In the genomic region with DNA sequence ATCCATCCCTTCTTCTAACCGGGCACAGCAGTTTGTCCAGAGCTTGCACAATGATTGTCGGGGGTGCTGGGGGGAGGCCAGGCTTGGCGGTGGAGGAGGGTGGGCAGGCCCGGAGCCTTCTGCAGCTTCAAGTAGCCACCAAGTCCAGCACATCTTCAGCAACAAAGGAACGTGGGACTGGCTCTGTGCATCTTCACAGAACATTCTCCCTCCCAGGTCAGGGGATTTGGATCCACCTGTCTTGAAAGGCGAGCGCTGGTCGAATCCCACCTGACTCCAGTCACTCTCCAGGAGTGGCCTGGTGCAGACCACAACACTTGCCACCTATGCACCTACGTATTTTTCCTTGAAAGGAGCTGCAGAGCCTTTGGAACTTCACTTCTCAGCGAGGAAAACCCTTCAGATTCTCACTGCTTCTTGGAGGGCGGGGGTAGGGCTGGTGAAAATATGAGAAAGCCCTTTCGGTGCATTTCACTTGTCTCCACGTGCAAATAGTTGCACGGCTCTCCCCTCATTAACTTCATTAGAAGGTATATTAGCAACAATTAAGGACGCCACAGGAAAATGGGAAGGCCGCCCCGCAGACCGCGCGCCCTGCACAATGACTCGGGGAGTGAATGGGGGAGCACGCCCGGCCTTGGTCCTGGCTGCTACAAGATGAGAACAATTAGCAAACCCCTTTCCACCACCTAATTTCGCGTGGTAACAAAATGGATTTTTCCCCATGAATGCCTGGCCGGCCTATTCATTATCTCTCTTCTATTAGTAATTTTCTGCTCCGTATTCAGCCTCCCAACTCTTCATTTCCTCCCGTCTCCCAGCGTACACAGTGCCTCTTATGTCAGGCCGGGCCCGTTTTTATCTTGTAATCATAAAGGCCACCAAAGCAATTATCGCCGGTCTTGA, we compare ENCODE assay signal across 17 cellular contexts.
A peak's percentile ranks its signal among the peaks of the same experiment; 100 is the strongest.
DNase-seq lines count a peak whose midpoint lies in the region; ATAC-seq, FAIRE-seq and TF ChIP-seq lines count a peak whose summit lies in the region.
"Had no signal": no experiment of that assay in that cellular context is flagged by ENCODE, and none has a peak within 500 bp of the region (broad histone marks: within the 10 kb centered on the region; RNA-seq: fewer than 3 reads in every experiment).

No MANE protein-coding gene starts in this region.

- H3K9ac ChIP-seq in SK-N-SH = no peak overlapping the region
- peak overlapping the region; percentile 54; the same call in 1 of the 2 replicates for H3K9ac ChIP-seq in ES-I3 (ENCODE audit: low read depth, low read length)
- H3K9ac ChIP-seq in H1 (replicated peaks in 1 of 4; ENCODE audit: extremely low read depth in 1 of 4, low read depth in 3 of 4, low read length in 3 of 4) = no peak overlapping the region

- H3K56ac ChIP-seq in H1 (replicated peaks; ENCODE audit: insufficient read length, low read depth, low read length) = no peak overlapping the region

- no peak overlapping the region for H4K8ac ChIP-seq in H1 (ENCODE audit: extremely low read depth, insufficient read depth, low read length)

- no peak overlapping the region for H3K23ac ChIP-seq in H1 (ENCODE audit: insufficient read length)

- no peaks in the 10 kb centered on the region for H3K27me3 ChIP-seq in SK-N-SH (ENCODE audit: insufficient read depth)
- H3K27me3 ChIP-seq in H1 (replicated peaks in 1 of 4; ENCODE audit: control insufficient read depth in 3 of 4, extremely low read depth in 1 of 4, insufficient read depth in 3 of 4, low read length in 3 of 4) = peaks cover 73 to 96% (median 88%) of the 10 kb centered on the region in 4 experiments
- H3K27me3 ChIP-seq in neuron (ENCODE audit: insufficient read depth, low read length) = no peaks in the 10 kb centered on the region

- H3K18ac ChIP-seq in H1 (ENCODE audit: extremely low read depth, low read length) = no peak overlapping the region

- TF ChIP-seq EP300 in SK-N-SH (IDR thresholded peaks at IDR 0.05; ENCODE audit: borderline replicate concordance in 1 of 2, low read depth in 1 of 2, low read length in 1 of 2) = no peak
- no peak for TF ChIP-seq EP300 in H1 (IDR thresholded peaks at IDR 0.05; ENCODE audit: borderline replicate concordance in 1 of 2, low read depth in 2 of 2, low read length in 2 of 2)

- H3K4me1 ChIP-seq in SK-N-SH (ENCODE audit: control insufficient read depth in 1 of 2, insufficient read depth in 2 of 2, low read depth in 1 of 2, low read length in 1 of 2) (peaks cover 0 to 7% of the 10 kb centered on the region in 2 experiments; a peak in 2 of 4 replicates), ES-I3 (ENCODE audit: insufficient read depth, low read length) (peaks cover 12% of the 10 kb centered on the region; the same call in 1 of the 2 replicates), H1 (replicated peaks in 1 of 4; ENCODE audit: control insufficient read depth in 3 of 4, insufficient read depth in 4 of 4, low read length in 3 of 4) (peaks cover 7 to 26% (median 11%) of the 10 kb centered on the region in 4 experiments), neuron (ENCODE audit: insufficient read depth, low read length) (peaks cover 70% of the 10 kb centered on the region)

- H2AK5ac ChIP-seq in H1 (ENCODE audit: low read depth, low read length) = no peak overlapping the region

- no peaks in the 10 kb centered on the region for H3K9me3 Mint-ChIP-seq in activated T-helper 17 cell treated with anti-CD3 and anti-CD28 coated beads, Interleukin-2, amount 50 U/mL, for 72 hours
- H3K9me3 Mint-ChIP-seq: activated naive CD8-positive, alpha-beta T cell treated with anti-CD3 and anti-CD28 coated beads for 36 hours; dendritic cell treated with granulocyte-macrophage colony-stimulating factor and Interleukin-4, amounts not matched to agents 40 ng/mL and 50 ng/mL, for 4 days; IgD-negative memory B cell had no signal

- H3K79me2 ChIP-seq in SK-N-SH (ENCODE audit: insufficient read depth) (no peaks in the 10 kb centered on the region), H1 (ENCODE audit: control insufficient read depth in 1 of 2, insufficient read depth in 2 of 2, low read length in 2 of 2) (no peaks in the 10 kb centered on the region)

- no peaks in the 10 kb centered on the region for H3K79me1 ChIP-seq in H1 (ENCODE audit: low read depth, low read length)

- H3K4me3 Mint-ChIP-seq in activated T-helper 17 cell treated with anti-CD3 and anti-CD28 coated beads, Interleukin-2, amount 50 U/mL, for 72 hours = no peak overlapping the region
- H3K4me3 Mint-ChIP-seq: activated naive CD8-positive, alpha-beta T cell treated with anti-CD3 and anti-CD28 coated beads for 36 hours; dendritic cell treated with granulocyte-macrophage colony-stimulating factor and Interleukin-4, amounts not matched to agents 40 ng/mL and 50 ng/mL, for 4 days; IgD-negative memory B cell had no signal

- TF ChIP-seq RAD21 in SK-N-SH (IDR thresholded peaks at IDR 0.05; ENCODE audit: low read length) = no peak
- TF ChIP-seq RAD21 in H1 (IDR thresholded peaks at IDR 0.05 in 1 of 2, conservative IDR thresholded peaks at IDR 0.05 in 1 of 2; ENCODE audit: low read depth in 2 of 2, low read length in 2 of 2) = no peak

- no peak overlapping the region for H3K27ac Mint-ChIP-seq in activated T-helper 17 cell treated with anti-CD3 and anti-CD28 coated beads, Interleukin-2, amount 50 U/mL, for 72 hours
- H3K27ac Mint-ChIP-seq: activated naive CD8-positive, alpha-beta T cell treated with anti-CD3 and anti-CD28 coated beads for 36 hours; dendritic cell treated with granulocyte-macrophage colony-stimulating factor and Interleukin-4, amounts not matched to agents 40 ng/mL and 50 ng/mL, for 4 days; IgD-negative memory B cell had no signal

- POLR2A ChIA-PET in SK-N-SH (lab: Yijun Ruan, JAX) (no interaction called here), H1 (lab: Charles Lee; ENCODE audit: partially characterized antibody) (interaction anchor here (1.1 to 1.6 kb wide), 2 partner anchors 8 to 10 kb away, joined by 3 to 5 read pairs; no protein-coding TSS in a partner anchor)

- no peak overlapping the region for H3K14ac ChIP-seq in H1 (ENCODE audit: insufficient read length)

- no peak overlapping the region for H2BK12ac ChIP-seq in H1 (ENCODE audit: low read depth, low read length)

- H3K4me2 ChIP-seq in SK-N-SH = no peak overlapping the region
- peak overlapping the region; percentile 72 to 78 for H3K4me2 ChIP-seq in H1 (ENCODE audit: insufficient read depth in 1 of 2, low read depth in 2 of 2, low read length in 2 of 2)

- H2BK20ac ChIP-seq in H1 (ENCODE audit: low read length) = no peak overlapping the region

- no peaks in the 10 kb centered on the region for H3K9me2 ChIP-seq in SK-N-SH

- no peak overlapping the region for H3K27ac ChIP-seq in SK-N-SH (ENCODE audit: low read depth in 2 of 2, low read length in 1 of 2)
- H3K27ac ChIP-seq in H1 (ENCODE audit: low read depth, low read length) = no peak overlapping the region
- H3K27ac ChIP-seq: 22Rv1 had no signal

- FAIRE-seq in H1 (lab: Jason Lieb, UNC) = no peak

- TF ChIP-seq CTCF in SK-N-SH (IDR thresholded peaks at IDR 0.05) (no peak), H1 (IDR thresholded peaks at IDR 0.05; ENCODE audit: control extremely low read depth in 1 of 3, insufficient read depth in 1 of 3, low read depth in 1 of 3, low read length in 3 of 3) (no peak)

- no peaks in the 10 kb centered on the region for H3K9me3 ChIP-seq in SK-N-SH
- no peaks in the 10 kb centered on the region for H3K9me3 ChIP-seq in ES-I3 (ENCODE audit: control insufficient read depth, insufficient read depth, low read length)
- H3K9me3 ChIP-seq in H1 (ENCODE audit: insufficient read depth in 2 of 2, low read depth in 1 of 2, low read length in 1 of 2) = no peaks in the 10 kb centered on the region
- H3K9me3 ChIP-seq in neuron (ENCODE audit: low read length) = no peaks in the 10 kb centered on the region

- no peaks in the 10 kb centered on the region for H4K20me1 ChIP-seq in SK-N-SH (ENCODE audit: insufficient read depth)
- peaks cover 21 to 34% of the 10 kb centered on the region in 2 experiments for H4K20me1 ChIP-seq in H1 (replicated peaks in 1 of 2; ENCODE audit: control insufficient read depth in 1 of 2, insufficient read depth in 2 of 2, low read length in 2 of 2)

- H3K36me3 Mint-ChIP-seq in activated T-helper 17 cell treated with anti-CD3 and anti-CD28 coated beads, Interleukin-2, amount 50 U/mL, for 72 hours (ENCODE audit: low read depth) = no peaks in the 10 kb centered on the region
- H3K36me3 Mint-ChIP-seq: activated naive CD8-positive, alpha-beta T cell treated with anti-CD3 and anti-CD28 coated beads for 36 hours; IgD-negative memory B cell had no signal

- 83% methylated on average over 33 of the region's 33 CpGs for WGBS in SK-N-SH (ENCODE audit: low lambda C conversion rate)
- 6% methylated on average over 33 of the region's 33 CpGs; no CpG with 5 or more reads in 1 of the 2 experiments for WGBS in H1 (ENCODE audit: extremely low coverage in 1 of 2, insufficient coverage in 1 of 2, insufficient read length in 1 of 2, insufficient replicate concordance in 2 of 2, low coverage in 1 of 2, low lambda C conversion rate in 2 of 2, missing lambda C conversion rate in 1 of 2), 2 experiments

- TF ChIP-seq POLR2A in H1 (IDR thresholded peaks at IDR 0.05; ENCODE audit: control extremely low read depth in 1 of 2, low read depth in 2 of 2, low read length in 2 of 2) = no peak

- no peak overlapping the region for H4K5ac ChIP-seq in H1 (ENCODE audit: insufficient read length, low read depth, low read length)

- no peak overlapping the region for H3K4ac ChIP-seq in H1 (replicated peaks; ENCODE audit: insufficient read length, low read depth, low read length)

- H3K4me1 Mint-ChIP-seq in activated T-helper 17 cell treated with anti-CD3 and anti-CD28 coated beads, Interleukin-2, amount 50 U/mL, for 72 hours = no peaks in the 10 kb centered on the region

- peaks cover 8% of the 10 kb centered on the region for H3F3A ChIP-seq in SK-N-SH (replicated peaks; ENCODE audit: insufficient read depth)

- H3K36me3 ChIP-seq in SK-N-SH (replicated peaks in 1 of 2; ENCODE audit: control insufficient read depth in 1 of 2, insufficient read depth in 2 of 2, low read length in 1 of 2) (peaks cover 8 to 30% of the 10 kb centered on the region in 2 experiments), ES-I3 (ENCODE audit: insufficient read depth, low read length) (no peaks in the 10 kb centered on the region), H1 (ENCODE audit: control insufficient read depth in 2 of 4, insufficient read depth in 4 of 4, low read length in 3 of 4) (peaks cover 0 to 17% (median 0%) of the 10 kb centered on the region in 4 experiments; a peak in 1 of 8 replicates), neuron (ENCODE audit: insufficient read depth, low read length) (peaks cover 70% of the 10 kb centered on the region)

- peaks cover 72% of the 10 kb centered on the region for H3K27me3 Mint-ChIP-seq in activated T-helper 17 cell treated with anti-CD3 and anti-CD28 coated beads, Interleukin-2, amount 50 U/mL, for 72 hours

- no peak overlapping the region for H4K91ac ChIP-seq in H1 (replicated peaks; ENCODE audit: insufficient read length, low read length)

- H2BK15ac ChIP-seq in H1 (ENCODE audit: low read length) = no peak overlapping the region

- H2BK120ac ChIP-seq in H1 (replicated peaks; ENCODE audit: low read depth, low read length) = no peak overlapping the region

- H3K4me3 ChIP-seq in SK-N-SH (ENCODE audit: low read depth in 2 of 2, low read length in 1 of 2) (no peak overlapping the region), H1 (ENCODE audit: extremely low read depth in 1 of 4, insufficient read depth in 2 of 4, low read depth in 3 of 4, low read length in 4 of 4) (peak overlapping the region; percentile 24 to 58 (median 36); a peak in 6 of 8 replicates), neuron (ENCODE audit: low read length) (peak overlapping the region; percentile 57)

- H2AFZ ChIP-seq in SK-N-SH (ENCODE audit: low read depth) = no peak overlapping the region
- no peak overlapping the region for H2AFZ ChIP-seq in H1 (ENCODE audit: low read length)
- no peak overlapping the region for H2AFZ ChIP-seq in neuron (ENCODE audit: low read depth, low read length)

- H3K23me2 ChIP-seq in H1 (ENCODE audit: low read depth, low read length) = no peaks in the 10 kb centered on the region; the same call in 1 of the 2 replicates

- H2BK5ac ChIP-seq in H1 (ENCODE audit: low read depth, low read length) = no peak overlapping the region

- CTCF ChIA-PET in SK-N-SH (lab: Yijun Ruan, JAX) (interaction anchor here (1.6 kb wide), 1 partner anchor 17 kb away, joined by 4 read pairs; no protein-coding TSS in a partner anchor), H1 (lab: Charles Lee; ENCODE audit: partially characterized antibody) (interaction anchor here (1.1 to 1.8 kb wide), 2 partner anchors 8 to 9 kb away, joined by 4 to 7 read pairs; no protein-coding TSS in a partner anchor)

- peak; percentile 38 for DNase-seq in SK-N-SH
- DNase-seq in H1 (ENCODE audit: low read depth in 1 of 2, low spot score in 2 of 2) = peak in 1 of 2 experiments; percentile 53
- DNase-seq in DMS114 treated with DMSO at 0.1 percent for 48 hours (lab: John Stamatoyannopoulos, UW; ENCODE audit: unreplicated experiment) = no peak
- no peak for DNase-seq in NCI-H128 (lab: John Stamatoyannopoulos, UW; ENCODE audit: unreplicated experiment)
- DNase-seq: activated CD4-positive, alpha-beta T cell treated with anti-CD3 and anti-CD28 coated beads, Interleukin-2, amount 50 U/mL, for 1 hour; activated naive CD8-positive, alpha-beta T cell treated with anti-CD3 and anti-CD28 coated beads for 36 hours; Calu3; NCI-H1436; NCI-H446 treated with DMSO at 0.1 percent for 48 hours; OCI-M1 had no signal

- ATAC-seq in SK-N-SH treated with all-trans-retinoic acid at 6 μM for 48 hours = no peak
- no peak for ATAC-seq in activated T-helper 17 cell treated with anti-CD3 and anti-CD28 coated beads, Interleukin-2, amount 50 U/mL, for 72 hours (replicated peaks)

Comparison
In these comparisons a context has a peak if more than half of its experiments do, and no peak if none do; other contexts are left out.
1. H3K4me3 ChIP-seq: peak in H1 (4 of 4) and neuron (single experiment); none in SK-N-SH (0 of 2).